ENCODE assay signal across 8 cellular contexts in the genomic region with DNA sequence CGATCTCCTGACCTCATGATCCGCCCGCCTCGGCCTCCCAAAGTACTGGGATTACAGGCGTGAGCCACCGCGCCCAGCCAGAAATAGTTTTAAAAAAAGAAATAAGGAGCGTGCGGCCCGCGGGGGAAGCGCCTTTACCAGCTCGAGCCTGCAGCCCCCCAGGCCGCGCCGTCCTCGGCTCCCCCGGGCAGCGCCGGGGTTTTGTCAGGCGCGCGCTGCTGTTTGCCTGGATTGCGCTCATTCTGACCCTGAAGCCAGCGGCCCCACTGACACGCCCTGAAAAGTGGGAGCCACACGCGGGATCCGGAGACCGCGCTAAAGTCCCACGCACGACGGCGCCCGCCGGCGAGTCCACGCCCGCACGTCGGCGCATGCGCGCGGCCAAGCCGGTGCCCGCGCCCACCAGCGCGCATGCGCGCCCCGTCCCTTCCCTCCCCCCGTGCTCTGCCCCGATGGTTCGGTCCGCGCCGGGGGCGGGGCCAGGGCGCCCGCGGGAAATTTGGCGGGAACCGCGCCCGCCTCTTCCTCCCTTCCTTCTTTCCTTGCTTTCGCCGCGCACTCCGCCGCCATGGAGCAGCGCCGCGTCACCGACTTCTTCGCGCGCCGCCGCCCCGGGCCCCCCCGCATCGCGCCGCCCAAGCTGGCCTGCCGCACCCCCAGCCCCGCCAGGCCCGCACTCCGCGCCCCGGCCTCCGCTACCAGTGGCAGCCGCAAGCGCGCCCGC. TPM values are rescaled to one million over a fixed set of nuclear protein-coding genes. Genes with fewer than 3 reads are reported as not detected.
DNase-seq lines count a peak whose midpoint lies in the region; ATAC-seq and TF ChIP-seq lines count a peak whose summit lies in the region.

A gene (plus strand): TSS at position 526 of the 724 bp plus-strand sequence. CDS start 43 bp downstream, at position 569.

- no peaks in the 10 kb centered on the region for H3K36me3 ChIP-seq in thoracic aorta

- peak within 1 kb of the TSS in 1 of 2 donors; percentile 35 for H3K27ac ChIP-seq in thoracic aorta

- TF ChIP-seq CTCF in omental fat pad (IDR thresholded peaks at IDR 0.05) (no peak), thoracic aorta (IDR thresholded peaks at IDR 0.05) (no peak)

- peak within 1 kb of the TSS; percentile 88 for H3K4me3 Mint-ChIP-seq in activated naive CD4-positive, alpha-beta T cell treated with anti-CD3 and anti-CD28 coated beads, Interleukin-2, amount 10 ng/mL, durations not matched to agents 7 days and 5 days

- H3K9me3 Mint-ChIP-seq in activated naive CD4-positive, alpha-beta T cell treated with anti-CD3 and anti-CD28 coated beads, Interleukin-2, amount 10 ng/mL, durations not matched to agents 7 days and 5 days, result no peaks in the 10 kb centered on the region

- peaks cover 30% of the 10 kb centered on the region for H3K36me3 Mint-ChIP-seq in activated naive CD4-positive, alpha-beta T cell treated with anti-CD3 and anti-CD28 coated beads, Interleukin-2, amount 10 ng/mL, durations not matched to agents 7 days and 5 days

- no peaks in the 10 kb centered on the region for H3K27me3 Mint-ChIP-seq in activated naive CD4-positive, alpha-beta T cell treated with anti-CD3 and anti-CD28 coated beads, Interleukin-2, amount 10 ng/mL, durations not matched to agents 7 days and 5 days

- H3K4me3 ChIP-seq in thoracic aorta, result peak within 1 kb of the TSS; percentile 75

- CTCF ChIA-PET in activated naive CD4-positive, alpha-beta T cell treated with anti-CD3 and anti-CD28 coated beads, Interleukin-2, amount 10 ng/mL, durations not matched to agents 7 days and 5 days (lab: Charles Lee), result interaction anchor here (0.6 to 1.0 kb wide), 2 partner anchors 21 to 22 kb away, joined by 3 to 4 read pairs; no protein-coding TSS in a partner anchor

- ATAC-seq in GM21515 (IDR thresholded peaks at IDR 0.05; ENCODE audit: unreplicated experiment), result peak; percentile 46
- peak; percentile 69 for ATAC-seq in omental fat pad (ENCODE audit: low FRiP score)
- peak; percentile 79 for ATAC-seq in thoracic aorta (ENCODE audit: insufficient number of reproducible peaks, low FRiP score, low read depth)

- DNase-seq in COLO829 (ENCODE audit: low spot score) (peak; percentile 89), LoVo (ENCODE audit: low spot score) (peak; percentile 85), SKM-1 (lab: John Stamatoyannopoulos, UW; ENCODE audit: unreplicated experiment) (peak; percentile 75), glomerular endothelial cell (ENCODE audit: extremely low read depth, low read depth, low spot score) (no peak), omental fat pad (ENCODE audit: low spot score) (no peak), thoracic aorta (ENCODE audit: low spot score) (no peak)
- DNase-seq in activated naive CD4-positive, alpha-beta T cell treated with anti-CD3 and anti-CD28 coated beads, Interleukin-2, amount 10 ng/mL, durations not matched to agents 7 days and 5 days, result peak; percentile 84

- peak within 1 kb of the TSS; percentile 94 for H3K27ac Mint-ChIP-seq in activated naive CD4-positive, alpha-beta T cell treated with anti-CD3 and anti-CD28 coated beads, Interleukin-2, amount 10 ng/mL, durations not matched to agents 7 days and 5 days

- peaks cover 0 to 22% of the 10 kb centered on the region in 2 donors for H3K4me1 ChIP-seq in thoracic aorta (ENCODE audit: control insufficient read depth in 1 of 2, low read depth in 2 of 2)

- no peaks in the 10 kb centered on the region for H3K9me3 ChIP-seq in thoracic aorta

- H3K27me3 ChIP-seq in thoracic aorta (replicated peaks; ENCODE audit: insufficient read depth), result no peaks in the 10 kb centered on the region

- H3K4me1 Mint-ChIP-seq in activated naive CD4-positive, alpha-beta T cell treated with anti-CD3 and anti-CD28 coated beads, Interleukin-2, amount 10 ng/mL, durations not matched to agents 7 days and 5 days, result peaks cover 44% of the 10 kb centered on the region

RNA-seq across cellular contexts. Expression of the gene that starts here (rescaled TPM):
- total RNA-seq in glomerular endothelial cell (10.9 and 17.8 TPM in 2 replicates), omental fat pad (1 to 10 TPM in 2 of 4 donors, under 1 TPM in 2; 0.19 to 3.5 (median 1.6) TPM), thoracic aorta (under 1 TPM in 1 of 2 donors, not detected in 1; 0.71 TPM)

Comparison
In these comparisons a context has a peak if more than half of its experiments do, and no peak if none do; other contexts are left out.
1. Peak in ATAC-seq and H3K4me3 ChIP-seq in thoracic aorta; RNA of the gene not detected or under 1 TPM.
2. DNase-seq: peak in COLO829 (single experiment), LoVo (single experiment), SKM-1 (single experiment) and activated naive CD4-positive, alpha-beta T cell treated with anti-CD3 and anti-CD28 coated beads, Interleukin-2, amount 10 ng/mL, durations not matched to agents 7 days and 5 days (single experiment); none in glomerular endothelial cell (single experiment), omental fat pad (single experiment) and thoracic aorta (single experiment).
3. Peak in every context shown above with its lines, with median percentiles within 50 percentile points of each other: ATAC-seq.